ENCODE assay signal across 1 cellular context in the genomic region with DNA sequence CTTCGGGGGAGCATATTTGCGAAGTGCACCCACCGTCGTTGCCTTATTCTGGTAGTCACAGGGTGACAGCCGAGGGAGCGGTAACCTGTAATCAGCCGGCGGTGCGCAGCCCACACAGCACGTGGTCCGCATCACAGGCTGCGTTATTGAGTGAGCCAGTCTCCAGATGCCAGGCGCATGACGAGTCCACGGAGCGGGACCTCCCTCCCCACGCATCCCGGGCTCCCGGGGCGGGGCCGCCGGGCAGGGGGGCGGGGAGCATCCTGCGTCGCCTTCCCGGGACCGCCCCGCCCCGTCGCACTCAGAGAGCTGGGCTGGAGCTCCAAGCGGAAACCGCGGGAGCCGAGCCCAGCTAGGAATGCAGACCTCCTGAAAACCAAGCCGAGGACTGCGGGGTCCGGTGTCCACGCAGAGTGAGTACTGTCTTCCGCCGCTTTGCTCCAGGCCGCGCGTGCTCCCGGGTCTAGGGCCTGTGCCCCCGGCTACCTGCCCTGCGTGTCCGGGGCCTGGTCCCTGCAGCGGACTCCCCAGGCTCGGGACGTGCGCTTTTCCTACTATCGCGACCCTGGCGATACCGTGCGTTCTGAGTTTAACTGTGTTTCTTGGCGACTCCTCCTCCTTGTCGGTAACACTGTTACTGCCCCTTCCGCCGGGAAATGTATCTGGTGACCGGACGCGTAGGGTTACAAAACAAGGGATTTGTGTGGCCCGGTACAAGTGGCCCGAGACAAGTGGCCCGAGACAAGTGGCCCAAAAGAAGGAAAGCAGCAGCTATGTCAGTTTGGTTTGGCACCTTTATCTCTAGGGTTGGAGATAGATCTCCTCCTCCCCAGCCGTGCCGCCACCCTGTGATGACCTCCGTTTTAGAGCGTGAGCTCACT.
TF ChIP-seq lines count a peak whose summit lies in the region.

No MANE protein-coding gene starts in this region.

TF ChIP-seq in HepG2, 621 proteins besides CTCF, POLR2A, EP300 and RAD21 (continued from another document and continues in another):
- TF ChIP-seq, protein P1, sequence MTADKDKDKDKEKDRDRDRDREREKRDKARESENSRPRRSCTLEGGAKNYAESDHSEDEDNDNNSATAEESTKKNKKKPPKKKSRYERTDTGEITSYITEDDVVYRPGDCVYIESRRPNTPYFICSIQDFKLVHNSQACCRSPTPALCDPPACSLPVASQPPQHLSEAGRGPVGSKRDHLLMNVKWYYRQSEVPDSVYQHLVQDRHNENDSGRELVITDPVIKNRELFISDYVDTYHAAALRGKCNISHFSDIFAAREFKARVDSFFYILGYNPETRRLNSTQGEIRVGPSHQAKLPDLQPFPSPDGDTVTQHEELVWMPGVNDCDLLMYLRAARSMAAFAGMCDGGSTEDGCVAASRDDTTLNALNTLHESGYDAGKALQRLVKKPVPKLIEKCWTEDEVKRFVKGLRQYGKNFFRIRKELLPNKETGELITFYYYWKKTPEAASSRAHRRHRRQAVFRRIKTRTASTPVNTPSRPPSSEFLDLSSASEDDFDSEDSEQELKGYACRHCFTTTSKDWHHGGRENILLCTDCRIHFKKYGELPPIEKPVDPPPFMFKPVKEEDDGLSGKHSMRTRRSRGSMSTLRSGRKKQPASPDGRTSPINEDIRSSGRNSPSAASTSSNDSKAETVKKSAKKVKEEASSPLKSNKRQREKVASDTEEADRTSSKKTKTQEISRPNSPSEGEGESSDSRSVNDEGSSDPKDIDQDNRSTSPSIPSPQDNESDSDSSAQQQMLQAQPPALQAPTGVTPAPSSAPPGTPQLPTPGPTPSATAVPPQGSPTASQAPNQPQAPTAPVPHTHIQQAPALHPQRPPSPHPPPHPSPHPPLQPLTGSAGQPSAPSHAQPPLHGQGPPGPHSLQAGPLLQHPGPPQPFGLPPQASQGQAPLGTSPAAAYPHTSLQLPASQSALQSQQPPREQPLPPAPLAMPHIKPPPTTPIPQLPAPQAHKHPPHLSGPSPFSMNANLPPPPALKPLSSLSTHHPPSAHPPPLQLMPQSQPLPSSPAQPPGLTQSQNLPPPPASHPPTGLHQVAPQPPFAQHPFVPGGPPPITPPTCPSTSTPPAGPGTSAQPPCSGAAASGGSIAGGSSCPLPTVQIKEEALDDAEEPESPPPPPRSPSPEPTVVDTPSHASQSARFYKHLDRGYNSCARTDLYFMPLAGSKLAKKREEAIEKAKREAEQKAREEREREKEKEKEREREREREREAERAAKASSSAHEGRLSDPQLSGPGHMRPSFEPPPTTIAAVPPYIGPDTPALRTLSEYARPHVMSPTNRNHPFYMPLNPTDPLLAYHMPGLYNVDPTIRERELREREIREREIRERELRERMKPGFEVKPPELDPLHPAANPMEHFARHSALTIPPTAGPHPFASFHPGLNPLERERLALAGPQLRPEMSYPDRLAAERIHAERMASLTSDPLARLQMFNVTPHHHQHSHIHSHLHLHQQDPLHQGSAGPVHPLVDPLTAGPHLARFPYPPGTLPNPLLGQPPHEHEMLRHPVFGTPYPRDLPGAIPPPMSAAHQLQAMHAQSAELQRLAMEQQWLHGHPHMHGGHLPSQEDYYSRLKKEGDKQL (CRISPR knock-in tag; IDR thresholded peaks at IDR 0.05; ENCODE audit: low read depth): no peak
- TF ChIP-seq POGZ (CRISPR knock-in tag; IDR thresholded peaks at IDR 0.05) (0 out of 2 replicates have a peak, but pooled peaks have one; percentile 42), RORA (CRISPR knock-in tag; IDR thresholded peaks at IDR 0.05) (no peak), ZNF282 (IDR thresholded peaks at IDR 0.05; ENCODE audit: partially characterized antibody) (no peak), RFXAP (CRISPR knock-in tag; IDR thresholded peaks at IDR 0.05; ENCODE audit: borderline replicate concordance) (no peak), ZNF607 (CRISPR knock-in tag; IDR thresholded peaks at IDR 0.05; ENCODE audit: borderline replicate concordance) (0 out of 2 replicates have a peak, but pooled peaks have one; percentile 24), NFE2 (CRISPR knock-in tag; IDR thresholded peaks at IDR 0.05) (no peak), ZKSCAN8 (CRISPR knock-in tag; IDR thresholded peaks at IDR 0.05; ENCODE audit: borderline replicate concordance) (no peak), MEIS1 (CRISPR knock-in tag; IDR thresholded peaks at IDR 0.05; ENCODE audit: borderline replicate concordance) (no peak), ZNF782 (CRISPR knock-in tag; IDR thresholded peaks at IDR 0.05; ENCODE audit: borderline replicate concordance) (peak; percentile 55; the same call in 1 of the 2 replicates), ZSCAN9 (CRISPR knock-in tag; IDR thresholded peaks at IDR 0.05; ENCODE audit: borderline replicate concordance) (no peak), RNF2 (conservative IDR thresholded peaks at IDR 0.05; ENCODE audit: low read depth) (no peak), MAFG (CRISPR knock-in tag; IDR thresholded peaks at IDR 0.05) (no peak), BRCA1 (CRISPR knock-in tag; IDR thresholded peaks at IDR 0.05) (no peak), ZNF430 (CRISPR knock-in tag; IDR thresholded peaks at IDR 0.05) (peak; percentile 88), ZNF496 (CRISPR knock-in tag; IDR thresholded peaks at IDR 0.05; ENCODE audit: insufficient replicate concordance) (no peak), RAD51 (IDR thresholded peaks at IDR 0.05; ENCODE audit: borderline replicate concordance) (no peak), GLI4 (CRISPR knock-in tag; IDR thresholded peaks at IDR 0.05; ENCODE audit: borderline replicate concordance) (peak; percentile 62; the same call in 1 of the 2 replicates), DNMT3B (CRISPR knock-in tag; conservative IDR thresholded peaks at IDR 0.05) (no peak), ZFP1 (CRISPR knock-in tag; IDR thresholded peaks at IDR 0.05) (no peak), NFE2L2 (IDR thresholded peaks at IDR 0.05; ENCODE audit: low read length) (no peak), ELF4 (CRISPR knock-in tag; IDR thresholded peaks at IDR 0.05; ENCODE audit: borderline replicate concordance) (0 out of 2 replicates have a peak, but pooled peaks have one; percentile 39), STAG1 (CRISPR knock-in tag; IDR thresholded peaks at IDR 0.05) (no peak), RFXANK (CRISPR knock-in tag; IDR thresholded peaks at IDR 0.05) (no peak), MIER2 (CRISPR knock-in tag; IDR thresholded peaks at IDR 0.05) (no peak), SALL1 (CRISPR knock-in tag; IDR thresholded peaks at IDR 0.05) (peak; percentile 57), ESRRA (CRISPR knock-in tag; IDR thresholded peaks at IDR 0.05; ENCODE audit: low read depth) (peak; percentile 55), ZNF850 (CRISPR knock-in tag; conservative IDR thresholded peaks at IDR 0.05) (no peak), HOXA9 (CRISPR knock-in tag; IDR thresholded peaks at IDR 0.05; ENCODE audit: borderline replicate concordance) (no peak), GABPB1 (CRISPR knock-in tag; IDR thresholded peaks at IDR 0.05) (peak; percentile 92)
- TF ChIP-seq, protein P2, sequence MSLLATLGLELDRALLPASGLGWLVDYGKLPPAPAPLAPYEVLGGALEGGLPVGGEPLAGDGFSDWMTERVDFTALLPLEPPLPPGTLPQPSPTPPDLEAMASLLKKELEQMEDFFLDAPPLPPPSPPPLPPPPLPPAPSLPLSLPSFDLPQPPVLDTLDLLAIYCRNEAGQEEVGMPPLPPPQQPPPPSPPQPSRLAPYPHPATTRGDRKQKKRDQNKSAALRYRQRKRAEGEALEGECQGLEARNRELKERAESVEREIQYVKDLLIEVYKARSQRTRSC (CRISPR knock-in tag; IDR thresholded peaks at IDR 0.05; ENCODE audit: low read depth): no peak
- TF ChIP-seq, protein P3, sequence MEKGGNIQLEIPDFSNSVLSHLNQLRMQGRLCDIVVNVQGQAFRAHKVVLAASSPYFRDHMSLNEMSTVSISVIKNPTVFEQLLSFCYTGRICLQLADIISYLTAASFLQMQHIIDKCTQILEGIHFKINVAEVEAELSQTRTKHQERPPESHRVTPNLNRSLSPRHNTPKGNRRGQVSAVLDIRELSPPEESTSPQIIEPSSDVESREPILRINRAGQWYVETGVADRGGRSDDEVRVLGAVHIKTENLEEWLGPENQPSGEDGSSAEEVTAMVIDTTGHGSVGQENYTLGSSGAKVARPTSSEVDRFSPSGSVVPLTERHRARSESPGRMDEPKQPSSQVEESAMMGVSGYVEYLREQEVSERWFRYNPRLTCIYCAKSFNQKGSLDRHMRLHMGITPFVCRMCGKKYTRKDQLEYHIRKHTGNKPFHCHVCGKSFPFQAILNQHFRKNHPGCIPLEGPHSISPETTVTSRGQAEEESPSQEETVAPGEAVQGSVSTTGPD (CRISPR knock-in tag; IDR thresholded peaks at IDR 0.05): no peak
- TF ChIP-seq, protein P4, sequence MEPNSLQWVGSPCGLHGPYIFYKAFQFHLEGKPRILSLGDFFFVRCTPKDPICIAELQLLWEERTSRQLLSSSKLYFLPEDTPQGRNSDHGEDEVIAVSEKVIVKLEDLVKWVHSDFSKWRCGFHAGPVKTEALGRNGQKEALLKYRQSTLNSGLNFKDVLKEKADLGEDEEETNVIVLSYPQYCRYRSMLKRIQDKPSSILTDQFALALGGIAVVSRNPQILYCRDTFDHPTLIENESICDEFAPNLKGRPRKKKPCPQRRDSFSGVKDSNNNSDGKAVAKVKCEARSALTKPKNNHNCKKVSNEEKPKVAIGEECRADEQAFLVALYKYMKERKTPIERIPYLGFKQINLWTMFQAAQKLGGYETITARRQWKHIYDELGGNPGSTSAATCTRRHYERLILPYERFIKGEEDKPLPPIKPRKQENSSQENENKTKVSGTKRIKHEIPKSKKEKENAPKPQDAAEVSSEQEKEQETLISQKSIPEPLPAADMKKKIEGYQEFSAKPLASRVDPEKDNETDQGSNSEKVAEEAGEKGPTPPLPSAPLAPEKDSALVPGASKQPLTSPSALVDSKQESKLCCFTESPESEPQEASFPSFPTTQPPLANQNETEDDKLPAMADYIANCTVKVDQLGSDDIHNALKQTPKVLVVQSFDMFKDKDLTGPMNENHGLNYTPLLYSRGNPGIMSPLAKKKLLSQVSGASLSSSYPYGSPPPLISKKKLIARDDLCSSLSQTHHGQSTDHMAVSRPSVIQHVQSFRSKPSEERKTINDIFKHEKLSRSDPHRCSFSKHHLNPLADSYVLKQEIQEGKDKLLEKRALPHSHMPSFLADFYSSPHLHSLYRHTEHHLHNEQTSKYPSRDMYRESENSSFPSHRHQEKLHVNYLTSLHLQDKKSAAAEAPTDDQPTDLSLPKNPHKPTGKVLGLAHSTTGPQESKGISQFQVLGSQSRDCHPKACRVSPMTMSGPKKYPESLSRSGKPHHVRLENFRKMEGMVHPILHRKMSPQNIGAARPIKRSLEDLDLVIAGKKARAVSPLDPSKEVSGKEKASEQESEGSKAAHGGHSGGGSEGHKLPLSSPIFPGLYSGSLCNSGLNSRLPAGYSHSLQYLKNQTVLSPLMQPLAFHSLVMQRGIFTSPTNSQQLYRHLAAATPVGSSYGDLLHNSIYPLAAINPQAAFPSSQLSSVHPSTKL (CRISPR knock-in tag; IDR thresholded peaks at IDR 0.05): peak; percentile 76
- TF ChIP-seq, protein P5, sequence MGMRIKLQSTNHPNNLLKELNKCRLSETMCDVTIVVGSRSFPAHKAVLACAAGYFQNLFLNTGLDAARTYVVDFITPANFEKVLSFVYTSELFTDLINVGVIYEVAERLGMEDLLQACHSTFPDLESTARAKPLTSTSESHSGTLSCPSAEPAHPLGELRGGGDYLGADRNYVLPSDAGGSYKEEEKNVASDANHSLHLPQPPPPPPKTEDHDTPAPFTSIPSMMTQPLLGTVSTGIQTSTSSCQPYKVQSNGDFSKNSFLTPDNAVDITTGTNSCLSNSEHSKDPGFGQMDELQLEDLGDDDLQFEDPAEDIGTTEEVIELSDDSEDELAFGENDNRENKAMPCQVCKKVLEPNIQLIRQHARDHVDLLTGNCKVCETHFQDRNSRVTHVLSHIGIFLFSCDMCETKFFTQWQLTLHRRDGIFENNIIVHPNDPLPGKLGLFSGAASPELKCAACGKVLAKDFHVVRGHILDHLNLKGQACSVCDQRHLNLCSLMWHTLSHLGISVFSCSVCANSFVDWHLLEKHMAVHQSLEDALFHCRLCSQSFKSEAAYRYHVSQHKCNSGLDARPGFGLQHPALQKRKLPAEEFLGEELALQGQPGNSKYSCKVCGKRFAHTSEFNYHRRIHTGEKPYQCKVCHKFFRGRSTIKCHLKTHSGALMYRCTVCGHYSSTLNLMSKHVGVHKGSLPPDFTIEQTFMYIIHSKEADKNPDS (CRISPR knock-in tag; IDR thresholded peaks at IDR 0.05): no peak
- TF ChIP-seq, protein P6, sequence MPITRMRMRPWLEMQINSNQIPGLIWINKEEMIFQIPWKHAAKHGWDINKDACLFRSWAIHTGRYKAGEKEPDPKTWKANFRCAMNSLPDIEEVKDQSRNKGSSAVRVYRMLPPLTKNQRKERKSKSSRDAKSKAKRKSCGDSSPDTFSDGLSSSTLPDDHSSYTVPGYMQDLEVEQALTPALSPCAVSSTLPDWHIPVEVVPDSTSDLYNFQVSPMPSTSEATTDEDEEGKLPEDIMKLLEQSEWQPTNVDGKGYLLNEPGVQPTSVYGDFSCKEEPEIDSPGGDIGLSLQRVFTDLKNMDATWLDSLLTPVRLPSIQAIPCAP (CRISPR knock-in tag; IDR thresholded peaks at IDR 0.05; ENCODE audit: low read depth): no peak
